ENCODE assay signal across 28 cellular contexts in the genomic region with DNA sequence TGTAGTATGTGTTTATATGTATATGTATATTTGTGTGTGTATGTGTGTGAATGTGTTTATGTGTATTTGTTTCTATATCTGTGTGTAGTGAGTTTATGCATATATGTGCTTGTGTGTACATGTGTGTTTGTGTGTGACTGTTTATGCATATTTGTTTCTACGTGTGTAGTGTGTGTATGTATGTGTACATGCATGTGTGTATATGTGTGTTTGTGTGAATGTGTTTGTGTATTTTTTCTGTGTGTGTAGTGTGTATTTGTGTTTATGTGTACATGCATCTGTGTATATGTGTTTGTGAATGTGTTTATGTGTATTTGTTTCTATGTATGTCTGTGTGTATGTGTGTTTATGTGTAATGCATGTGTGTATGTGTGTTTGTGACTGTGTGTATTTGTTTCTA. TPM values are rescaled to one million over a fixed set of nuclear protein-coding genes. Genes with fewer than 3 reads are reported as not detected.
"Had no signal": no experiment of that assay in that cellular context is flagged by ENCODE, and none has a peak within 500 bp of the region (broad histone marks: within the 10 kb centered on the region; RNA-seq: fewer than 3 reads in every experiment).

No MANE protein-coding gene starts in this region.

- H3K4me3 ChIP-seq: neural progenitor cell, ovary, psoas muscle, skin epidermis, smooth muscle cell, spleen, suprapubic skin, testis, tibial artery, transverse colon, upper lobe of right lung, uterus had no signal

- DNase-seq: natural killer cell; occipital lobe; ovary; posterior cingulate gyrus; psoas muscle; right cardiac atrium; spleen; stimulated activated CD4-positive, alpha-beta T cell treated with anti-CD3 and anti-CD28 coated beads, Interleukin-12 subunit alpha, Interleukin-12 subunit beta, amount 100 ng/mL, for 4 hours; stimulated activated CD4-positive, alpha-beta T cell treated with anti-CD3 and anti-CD28 coated beads, Interleukin-1b, Interleukin-23, amount 100 ng/mL, for 48 hours; stimulated activated CD4-positive, alpha-beta T cell treated with anti-CD3 and anti-CD28 coated beads, Interleukin-4, amount 100 ng/mL, for 1 hour; stimulated activated CD4-positive, alpha-beta T cell treated with anti-CD3 and anti-CD28 coated beads, Interleukin-4, amount 100 ng/mL, for 4 hours; stimulated activated CD8-positive, alpha-beta memory T cell treated with anti-CD3 and anti-CD28 coated beads, Interleukin-4, amount 100 ng/mL, for 48 hours; stimulated activated naive CD4-positive, alpha-beta T cell; stimulated activated naive CD8-positive, alpha-beta T cell treated with anti-CD3 and anti-CD28 coated beads, Interleukin-15, amount 100 ng/mL, for 72 hours; stimulated activated naive CD8-positive, alpha-beta T cell treated with anti-CD3 and anti-CD28 coated beads, Interleukin-15, Interleukin-2, amounts not matched to agents 100 U/mL and 50 U/mL, for 24 hours; substantia nigra; testis; tibial artery; transverse colon; upper lobe of right lung; uterus had no signal

- H3K4me2 ChIP-seq: neural progenitor cell, smooth muscle cell had no signal

- H3K9ac ChIP-seq: neural progenitor cell, parathyroid adenoma had no signal

- ATAC-seq: psoas muscle; right cardiac atrium; sciatic nerve; stimulated activated memory B cell treated with anti-CD40 and anti-IgM and Interleukin-4, amounts not matched to agents 10 μg/mL and 1 μg/mL and 100 μg/mL, for 72 hours; stimulated activated naive CD8-positive, alpha-beta T cell treated with anti-CD3 and anti-CD28 coated beads, Interleukin-15, amount 100 ng/mL, for 72 hours; stimulated activated naive CD8-positive, alpha-beta T cell treated with anti-CD3 and anti-CD28 coated beads, Interleukin-15, Interleukin-2, amounts not matched to agents 100 U/mL and 50 U/mL, for 24 hours; upper lobe of right lung had no signal

- H3K36me3 ChIP-seq: neural progenitor cell, ovary, spleen, suprapubic skin, tibial artery, transverse colon, upper lobe of right lung, uterus had no signal

- H3K79me2 ChIP-seq: parathyroid adenoma had no signal

- H3K27ac ChIP-seq: neural progenitor cell, ovary, parathyroid adenoma, psoas muscle, skin epidermis, spleen, suprapubic skin, testis, tibial artery, transverse colon, upper lobe of right lung, uterus had no signal

- H3K9me3 ChIP-seq: ovary, psoas muscle, spleen, suprapubic skin, testis, tibial artery, transverse colon, upper lobe of right lung, uterus had no signal

- H3K27me3 ChIP-seq: neural progenitor cell, ovary, testis, tibial artery, uterus had no signal

- H2AFZ ChIP-seq: parathyroid adenoma had no signal

- H3K4me1 ChIP-seq: parathyroid adenoma, psoas muscle, spleen, suprapubic skin, testis, transverse colon, upper lobe of right lung, uterus had no signal

RNA-seq across cellular contexts. Expression of a gene that starts 12.1 kb away (rescaled TPM):
- total RNA-seq: natural killer cell had no signal
